26 cellular contexts compared by ENCODE assay signal in the genomic region with DNA sequence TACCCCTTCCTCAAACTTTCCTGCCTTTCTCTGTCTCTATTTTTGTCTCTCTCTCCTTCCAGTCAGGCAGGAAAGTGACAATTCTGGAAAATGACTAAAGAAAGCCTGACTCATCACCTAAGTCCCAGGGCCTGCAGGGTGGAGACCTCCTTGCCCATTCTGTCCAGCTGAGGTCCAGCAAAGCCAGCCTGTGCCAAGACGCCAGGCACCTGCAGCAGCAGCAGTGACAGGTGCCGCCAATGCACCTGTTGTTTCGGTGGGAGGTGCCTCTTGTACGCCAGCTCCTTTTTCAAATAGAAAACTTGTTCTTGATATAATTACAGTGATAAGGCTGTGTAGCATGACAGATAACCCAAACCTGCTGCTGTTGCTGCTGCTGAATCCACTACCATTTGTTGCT.
A peak's percentile ranks its signal among the peaks of the same experiment; 100 is the strongest.
DNase-seq lines count a peak whose midpoint lies in the region; ATAC-seq and TF ChIP-seq lines count a peak whose summit lies in the region.
"Had no signal": no experiment of that assay in that cellular context is flagged by ENCODE, and none has a peak within 500 bp of the region (broad histone marks: within the 10 kb centered on the region; RNA-seq: fewer than 3 reads in every experiment).

No MANE protein-coding gene starts in this region.

- no peak for ATAC-seq in heart left ventricle
- ATAC-seq: left lung, T-helper 17 cell had no signal

- H3K27ac ChIP-seq in testis (no peak overlapping the region), heart left ventricle (no peak overlapping the region)
- H3K27ac ChIP-seq: adrenal gland, breast epithelium, colonic mucosa, left lung, neural progenitor cell, SJCRH30, VCaP had no signal

- H3K36me3 ChIP-seq in testis (ENCODE audit: low read depth, missing control alignments): no peaks in the 10 kb centered on the region
- H3K36me3 ChIP-seq in heart left ventricle: no peaks in the 10 kb centered on the region
- H3K36me3 ChIP-seq: adrenal gland, breast epithelium, colonic mucosa, left lung, neural progenitor cell, SJCRH30 had no signal

- TF ChIP-seq POLR2A in testis (IDR thresholded peaks at IDR 0.05) (no peak), heart left ventricle (IDR thresholded peaks at IDR 0.05) (no peak)

- H3K27me3 ChIP-seq in testis (no peaks in the 10 kb centered on the region), heart left ventricle (no peaks in the 10 kb centered on the region)
- H3K27me3 ChIP-seq: adrenal gland, breast epithelium, colonic mucosa, left lung, neural progenitor cell, SJCRH30 had no signal

- DNase-seq in EH (ENCODE audit: low read depth) (peak; percentile 43), NCI-H1105 (lab: John Stamatoyannopoulos, UW) (peak; percentile 36), NCI-H748 treated with DMSO at 0.1 percent for 48 hours (lab: John Stamatoyannopoulos, UW) (peak; percentile 37), kidney tubule cell (ENCODE audit: low spot score) (peak; percentile 71), NCI-H1930 (lab: John Stamatoyannopoulos, UW) (no peak), midbrain (lab: John Stamatoyannopoulos, UW) (no peak), testis (no peak), heart left ventricle (no peak)
- DNase-seq: activated CD4-positive, alpha-beta T cell treated with anti-CD3 and anti-CD28 coated beads, Interleukin-2, amount 50 U/mL, for 48 hours; activated gamma-delta T cell treated with Interleukin-2 at 50 U/mL for 16 hours; adrenal gland; CD4-positive, alpha-beta memory T cell; colonic mucosa; DND-41; endodermal cell; H9; left lung; NCI-H187 treated with DMSO at 0.1 percent for 48 hours; NCI-H524 treated with DMSO at 0.1 percent for 48 hours; SJCRH30; stimulated activated CD4-positive, alpha-beta T cell treated with anti-CD3 and anti-CD28 coated beads, Interleukin-1b, Interleukin-23, amount 100 ng/mL, for 48 hours; stimulated activated naive CD4-positive, alpha-beta T cell; T-helper 17 cell had no signal

- H3K4me3 ChIP-seq in testis (no peak overlapping the region), heart left ventricle (no peak overlapping the region)
- H3K4me3 ChIP-seq: adrenal gland, breast epithelium, colonic mucosa, left lung, neural progenitor cell, SJCRH30 had no signal

- TF ChIP-seq CTCF in testis (IDR thresholded peaks at IDR 0.05) (no peak), heart left ventricle (IDR thresholded peaks at IDR 0.05) (no peak)

- intact Hi-C loops in testis (cut with DNase I; ENCODE audit: low total_unique reads): no loop called here
- intact Hi-C loops in heart left ventricle (cut with DNase I): loop anchor here in 2 of 10 donors (10.0 kb wide), 2 partner anchors 70 to 840 kb away; no protein-coding TSS in a partner anchor

- 92% methylated on average over 4 of the region's 4 CpGs for WGBS in testis, 2 donors
- whole genome bisulfite sequencing in heart left ventricle, 4 donors: 90 to 94% (median 92%) methylated on average over 4 of the region's 4 CpGs

- H3K4me1 ChIP-seq in testis (no peaks in the 10 kb centered on the region), heart left ventricle (peaks cover 0 to 17% (median 8%) of the 10 kb centered on the region in 12 donors)
- H3K4me1 ChIP-seq: breast epithelium, colonic mucosa, neural progenitor cell had no signal

- no peaks in the 10 kb centered on the region for H3K9me3 ChIP-seq in testis
- H3K9me3 ChIP-seq in heart left ventricle: no peaks in the 10 kb centered on the region
- H3K9me3 ChIP-seq: adrenal gland, breast epithelium, colonic mucosa, left lung, SJCRH30 had no signal

Comparison
In these comparisons a context has a peak if more than half of its experiments do, and no peak if none do; other contexts are left out.
1. DNase-seq: peak in EH (single experiment), NCI-H1105 (single experiment), NCI-H748 treated with DMSO at 0.1 percent for 48 hours (single experiment) and kidney tubule cell (single experiment); none in NCI-H1930 (0 of 2), midbrain (single experiment), testis (single experiment) and heart left ventricle (0 of 5).